In genomic region chr3:28936154-28936553, GRCh38 we compare ENCODE assay signal across 16 cellular contexts.
DNase-seq lines count a peak whose midpoint lies in the region; ATAC-seq and TF ChIP-seq lines count a peak whose summit lies in the region.
"Had no signal": no experiment of that assay in that cellular context is flagged by ENCODE, and none has a peak within 500 bp of the region (broad histone marks: within the 10 kb centered on the region; RNA-seq: fewer than 3 reads in every experiment).

No MANE protein-coding gene starts in this region.

- H3K27me3 Mint-ChIP-seq in natural killer cell treated with Interleukin-12 subunit alpha and Interleukin-12 subunit beta and Interleukin-15 and Interleukin-18, amount 100 ng/mL, for 72 hours = no peaks in the 10 kb centered on the region
- no peaks in the 10 kb centered on the region for H3K27me3 Mint-ChIP-seq in natural killer cell (ENCODE audit: low read depth in 2 of 2)
- H3K27me3 Mint-ChIP-seq in activated T-helper 2 cell treated with anti-CD3 and anti-CD28 coated beads, Interferon-gamma antibody, Interleukin-2, Interleukin-4, amounts not matched to agents 10 μg/mL and 5 μg/mL and 100 μg/mL, durations not matched to agents 14 hours and 24 hours and 36 hours (ENCODE audit: low read depth) = no peaks in the 10 kb centered on the region

- in situ Hi-C loops in SK-MEL-5 (cut with HindIII; ENCODE audit: low pct_unique_long_range_greater_than_20kb, low sequenced_read_pairs) = no loop called here

- peak overlapping the region in 1 of 2 donors; percentile 42 for H3K27ac Mint-ChIP-seq in natural killer cell treated with Interleukin-12 subunit alpha and Interleukin-12 subunit beta and Interleukin-15 and Interleukin-18, amount 100 ng/mL, for 72 hours
- H3K27ac Mint-ChIP-seq in natural killer cell = no peak overlapping the region
- H3K27ac Mint-ChIP-seq in activated T-helper 2 cell treated with anti-CD3 and anti-CD28 coated beads, Interferon-gamma antibody, Interleukin-2, Interleukin-4, amounts not matched to agents 10 μg/mL and 5 μg/mL and 100 μg/mL, durations not matched to agents 14 hours and 24 hours and 36 hours = peak overlapping the region; percentile 32
- peak overlapping the region; percentile 11 for H3K27ac Mint-ChIP-seq in stimulated activated effector memory CD8-positive, alpha-beta T cell treated with anti-CD3 and anti-CD28 coated beads, Interleukin-12 subunit alpha, Interleukin-12 subunit beta, amount 100 ng/mL, for 72 hours
- H3K27ac Mint-ChIP-seq: CD14-positive monocyte; CD8-positive, alpha-beta T cell; H9 had no signal

- peaks cover 6% of the 10 kb centered on the region for H3K9me3 Mint-ChIP-seq in natural killer cell treated with Interleukin-12 subunit alpha and Interleukin-12 subunit beta and Interleukin-15 and Interleukin-18, amount 100 ng/mL, for 72 hours
- H3K9me3 Mint-ChIP-seq in natural killer cell = peaks cover 4 to 6% of the 10 kb centered on the region in 2 donors
- no peaks in the 10 kb centered on the region for H3K9me3 Mint-ChIP-seq in activated T-helper 2 cell treated with anti-CD3 and anti-CD28 coated beads, Interferon-gamma antibody, Interleukin-2, Interleukin-4, amounts not matched to agents 10 μg/mL and 5 μg/mL and 100 μg/mL, durations not matched to agents 14 hours and 24 hours and 36 hours
- no peaks in the 10 kb centered on the region for H3K9me3 Mint-ChIP-seq in stimulated activated effector memory CD8-positive, alpha-beta T cell treated with anti-CD3 and anti-CD28 coated beads, Interleukin-12 subunit alpha, Interleukin-12 subunit beta, amount 100 ng/mL, for 72 hours
- H3K9me3 Mint-ChIP-seq: CD8-positive, alpha-beta T cell; H9 had no signal

- peaks cover 4 to 13% of the 10 kb centered on the region in 2 donors for H3K4me1 Mint-ChIP-seq in natural killer cell treated with Interleukin-12 subunit alpha and Interleukin-12 subunit beta and Interleukin-15 and Interleukin-18, amount 100 ng/mL, for 72 hours (ENCODE audit: low read depth in 2 of 2)
- no peaks in the 10 kb centered on the region for H3K4me1 Mint-ChIP-seq in natural killer cell
- H3K4me1 Mint-ChIP-seq in activated T-helper 2 cell treated with anti-CD3 and anti-CD28 coated beads, Interferon-gamma antibody, Interleukin-2, Interleukin-4, amounts not matched to agents 10 μg/mL and 5 μg/mL and 100 μg/mL, durations not matched to agents 14 hours and 24 hours and 36 hours (ENCODE audit: low read depth) = peaks cover 36% of the 10 kb centered on the region
- H3K4me1 Mint-ChIP-seq in stimulated activated effector memory CD8-positive, alpha-beta T cell treated with anti-CD3 and anti-CD28 coated beads, Interleukin-12 subunit alpha, Interleukin-12 subunit beta, amount 100 ng/mL, for 72 hours = peaks cover 25% of the 10 kb centered on the region
- H3K4me1 Mint-ChIP-seq: H9 had no signal

- no peak for TF ChIP-seq CTCF in natural killer cell (IDR thresholded peaks at IDR 0.05)

- DNase-seq in natural killer cell treated with Interleukin-12 subunit alpha and Interleukin-12 subunit beta and Interleukin-15 and Interleukin-18, amount 100 ng/mL, for 72 hours (ENCODE audit: low spot score) = no peak
- DNase-seq in natural killer cell = no peak
- peak; percentile 32 for DNase-seq in SK-MEL-5 (ENCODE audit: low read depth, low spot score)
- DNase-seq in activated T-helper 2 cell treated with anti-CD3 and anti-CD28 coated beads, Interferon-gamma antibody, Interleukin-2, Interleukin-4, amounts not matched to agents 10 μg/mL and 5 μg/mL and 100 μg/mL, durations not matched to agents 14 hours and 24 hours and 36 hours (ENCODE audit: low spot score) = no peak
- no peak for DNase-seq in stimulated activated effector memory CD8-positive, alpha-beta T cell treated with anti-CD3 and anti-CD28 coated beads, Interleukin-12 subunit alpha, Interleukin-12 subunit beta, amount 100 ng/mL, for 72 hours (ENCODE audit: low spot score in 2 of 2)
- DNase-seq in NCI-H1694 (lab: John Stamatoyannopoulos, UW) = no peak
- DNase-seq in NCI-H1930 (lab: John Stamatoyannopoulos, UW) = no peak
- DNase-seq: CD8-positive, alpha-beta T cell; COR-L47; DMS153; DMS79 treated with DMSO at 0.1 percent for 48 hours; EL; GOT3; H9 had no signal

- peaks cover 4% of the 10 kb centered on the region for H3K36me3 Mint-ChIP-seq in natural killer cell treated with Interleukin-12 subunit alpha and Interleukin-12 subunit beta and Interleukin-15 and Interleukin-18, amount 100 ng/mL, for 72 hours
- H3K36me3 Mint-ChIP-seq in natural killer cell = no peaks in the 10 kb centered on the region
- no peaks in the 10 kb centered on the region for H3K36me3 Mint-ChIP-seq in activated T-helper 2 cell treated with anti-CD3 and anti-CD28 coated beads, Interferon-gamma antibody, Interleukin-2, Interleukin-4, amounts not matched to agents 10 μg/mL and 5 μg/mL and 100 μg/mL, durations not matched to agents 14 hours and 24 hours and 36 hours (ENCODE audit: low read depth)
- no peaks in the 10 kb centered on the region for H3K36me3 Mint-ChIP-seq in stimulated activated effector memory CD8-positive, alpha-beta T cell treated with anti-CD3 and anti-CD28 coated beads, Interleukin-12 subunit alpha, Interleukin-12 subunit beta, amount 100 ng/mL, for 72 hours
- H3K36me3 Mint-ChIP-seq: CD14-positive monocyte; CD8-positive, alpha-beta T cell had no signal

- ATAC-seq in natural killer cell treated with Interleukin-12 subunit alpha and Interleukin-12 subunit beta and Interleukin-15 and Interleukin-18, amount 100 ng/mL, for 72 hours = no peak
- no peak for ATAC-seq in natural killer cell
- peak; percentile 64 for ATAC-seq in stimulated activated effector memory CD8-positive, alpha-beta T cell treated with anti-CD3 and anti-CD28 coated beads, Interleukin-12 subunit alpha, Interleukin-12 subunit beta, amount 100 ng/mL, for 72 hours
- ATAC-seq: A549; CD8-positive, alpha-beta T cell had no signal

- H3K4me3 Mint-ChIP-seq in natural killer cell treated with Interleukin-12 subunit alpha and Interleukin-12 subunit beta and Interleukin-15 and Interleukin-18, amount 100 ng/mL, for 72 hours = peak overlapping the region; percentile 28
- no peak overlapping the region for H3K4me3 Mint-ChIP-seq in natural killer cell
- peak overlapping the region; percentile 13 for H3K4me3 Mint-ChIP-seq in activated T-helper 2 cell treated with anti-CD3 and anti-CD28 coated beads, Interferon-gamma antibody, Interleukin-2, Interleukin-4, amounts not matched to agents 10 μg/mL and 5 μg/mL and 100 μg/mL, durations not matched to agents 14 hours and 24 hours and 36 hours (ENCODE audit: low read depth)
- no peak overlapping the region for H3K4me3 Mint-ChIP-seq in stimulated activated effector memory CD8-positive, alpha-beta T cell treated with anti-CD3 and anti-CD28 coated beads, Interleukin-12 subunit alpha, Interleukin-12 subunit beta, amount 100 ng/mL, for 72 hours
- H3K4me3 Mint-ChIP-seq: CD14-positive monocyte; CD8-positive, alpha-beta T cell; H9 had no signal

- intact Hi-C loops in natural killer cell (cut with micrococcal nuclease) = no loop called here
- intact Hi-C loops in activated T-helper 2 cell treated with anti-CD3 and anti-CD28 coated beads, Interferon-gamma antibody, Interleukin-2, Interleukin-4, amounts not matched to agents 10 μg/mL and 5 μg/mL and 100 μg/mL, durations not matched to agents 14 hours and 24 hours and 36 hours (cut with micrococcal nuclease) = loop anchor here (5.0 kb wide), 1 partner anchor 346 kb away; the partner anchor contains the start of gene RBMS3

Comparison
In these comparisons a context has a peak if more than half of its experiments do, and no peak if none do; other contexts are left out.
1. H3K4me3 Mint-ChIP-seq: peak in natural killer cell treated with Interleukin-12 subunit alpha and Interleukin-12 subunit beta and Interleukin-15 and Interleukin-18, amount 100 ng/mL, for 72 hours (single experiment) and activated T-helper 2 cell treated with anti-CD3 and anti-CD28 coated beads, Interferon-gamma antibody, Interleukin-2, Interleukin-4, amounts not matched to agents 10 μg/mL and 5 μg/mL and 100 μg/mL, durations not matched to agents 14 hours and 24 hours and 36 hours (single experiment); none in natural killer cell (single experiment) and stimulated activated effector memory CD8-positive, alpha-beta T cell treated with anti-CD3 and anti-CD28 coated beads, Interleukin-12 subunit alpha, Interleukin-12 subunit beta, amount 100 ng/mL, for 72 hours (single experiment).
2. H3K27ac Mint-ChIP-seq: peak in activated T-helper 2 cell treated with anti-CD3 and anti-CD28 coated beads, Interferon-gamma antibody, Interleukin-2, Interleukin-4, amounts not matched to agents 10 μg/mL and 5 μg/mL and 100 μg/mL, durations not matched to agents 14 hours and 24 hours and 36 hours (single experiment) and stimulated activated effector memory CD8-positive, alpha-beta T cell treated with anti-CD3 and anti-CD28 coated beads, Interleukin-12 subunit alpha, Interleukin-12 subunit beta, amount 100 ng/mL, for 72 hours (single experiment); none in natural killer cell (0 of 2).